27 cellular contexts compared by ENCODE assay signal in the genomic region with DNA sequence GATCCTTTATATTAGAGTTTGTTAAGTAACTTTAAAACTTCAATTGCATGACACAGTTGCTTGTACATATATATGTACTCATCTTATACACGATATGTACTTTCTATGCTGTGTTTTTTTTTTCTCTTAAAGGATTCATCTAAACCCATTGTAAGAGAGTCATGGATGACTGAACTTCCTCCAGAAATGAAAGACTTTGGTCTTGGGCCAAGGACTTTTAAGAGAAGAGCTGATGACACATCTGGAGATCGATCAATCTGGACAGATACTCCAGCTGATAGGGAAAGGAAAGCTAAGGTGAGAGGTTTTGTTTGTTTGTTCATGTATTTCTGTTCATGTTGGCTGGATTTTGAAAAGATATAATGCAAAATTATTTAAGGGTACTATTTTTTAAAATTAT. TPM values are rescaled to one million over a fixed set of nuclear protein-coding genes. Genes with fewer than 3 reads are reported as not detected.
A peak's percentile ranks its signal among the peaks of the same experiment; 100 is the strongest.
DNase-seq lines count a peak whose midpoint lies in the region; ATAC-seq and TF ChIP-seq lines count a peak whose summit lies in the region.
"Had no signal": no experiment of that assay in that cellular context is flagged by ENCODE, and none has a peak within 500 bp of the region (broad histone marks: within the 10 kb centered on the region; RNA-seq: fewer than 3 reads in every experiment).

No MANE protein-coding gene starts in this region.

- no peaks in the 10 kb centered on the region for H3F3A ChIP-seq in PC-3 (ENCODE audit: low read length, unreplicated experiment)

- H3K9me3 ChIP-seq in PC-3 (ENCODE audit: low read length), result no peaks in the 10 kb centered on the region
- H3K9me3 ChIP-seq: body of pancreas, esophagus squamous epithelium, prostate gland had no signal

- peak; percentile 2 for DNase-seq in NCI-H2029 treated with DMSO at 0.1 percent for 48 hours (lab: John Stamatoyannopoulos, UW)
- no peak for DNase-seq in NCI-H2029 (lab: John Stamatoyannopoulos, UW)
- DNase-seq in PC-3, result peak; percentile 6
- peak; percentile 6 for DNase-seq in epithelial cell of proximal tubule (ENCODE audit: low read depth)
- DNase-seq in skeletal muscle cell (ENCODE audit: low read depth), result peak; percentile 5
- DNase-seq in activated CD4-positive, alpha-beta memory T cell treated with anti-CD3 and anti-CD28 coated beads, Interleukin-2, amount 10 ng/mL, durations not matched to agents 7 days and 5 days, result no peak
- no peak for DNase-seq in G401 (ENCODE audit: low spot score)
- DNase-seq in posterior vena cava (ENCODE audit: low spot score), result no peak
- DNase-seq: 8988T; activated effector memory CD4-positive, alpha-beta T cell treated with anti-CD3 and anti-CD28 coated beads, Interleukin-2, amount 50 U/mL, for 16 hours; activated naive CD8-positive, alpha-beta T cell treated with anti-CD3 and anti-CD28 coated beads, Interleukin-2, amount 10 ng/mL, durations not matched to agents 7 days and 5 days; AML-193; body of pancreas; CD8-positive, alpha-beta memory T cell; effector CD4-positive, alpha-beta T cell; esophagus squamous epithelium; Kasumi-1; kidney; NCI-H187; NCI-H226; NCI-H82; Right ventricle myocardium superior; stimulated activated CD8-positive, alpha-beta memory T cell treated with anti-CD3 and anti-CD28 coated beads, Interleukin-4, amount 100 ng/mL, for 48 hours; T-helper 9 cell had no signal

- no peaks in the 10 kb centered on the region for H3K27me3 Mint-ChIP-seq in activated CD4-positive, alpha-beta memory T cell treated with anti-CD3 and anti-CD28 coated beads, Interleukin-2, amount 10 ng/mL, durations not matched to agents 7 days and 5 days
- H3K27me3 Mint-ChIP-seq: activated naive CD8-positive, alpha-beta T cell treated with anti-CD3 and anti-CD28 coated beads, Interleukin-2, amount 10 ng/mL, durations not matched to agents 7 days and 5 days; CD8-positive, alpha-beta memory T cell; type B pancreatic cell had no signal

- no peak overlapping the region for H3K4me2 ChIP-seq in PC-3 (ENCODE audit: low read length)

- H3K79me2 ChIP-seq in PC-3 (ENCODE audit: low read length), result no peaks in the 10 kb centered on the region

- H3K4me1 ChIP-seq in PC-3 (ENCODE audit: insufficient read depth, low read length), result no peaks in the 10 kb centered on the region
- H3K4me1 ChIP-seq: body of pancreas, esophagus squamous epithelium, prostate gland had no signal

- H4K20me1 ChIP-seq in PC-3 (ENCODE audit: low read length), result no peaks in the 10 kb centered on the region

- no peaks in the 10 kb centered on the region for H3K27me3 ChIP-seq in PC-3 (ENCODE audit: low read length)
- H3K27me3 ChIP-seq: body of pancreas, esophagus squamous epithelium had no signal

- H3K4me3 ChIP-seq in PC-3 (ENCODE audit: low read length) (no peak overlapping the region), epithelial cell of proximal tubule (ENCODE audit: low read depth, low read length) (no peak overlapping the region), skeletal muscle cell (ENCODE audit: low read depth, low read length) (no peak overlapping the region)
- H3K4me3 ChIP-seq: body of pancreas, esophagus squamous epithelium, lung, prostate gland had no signal

- TF ChIP-seq CTCF in PC-3 (conservative IDR thresholded peaks at IDR 0.05; ENCODE audit: low read depth, low read length) (no peak), epithelial cell of proximal tubule (conservative IDR thresholded peaks at IDR 0.05; ENCODE audit: low read depth, low read length) (no peak)

- no TSS peak for BruUV-seq in PC-3 (replicated peaks; lab: Mats Ljungman, UMichigan)

- H3K27ac Mint-ChIP-seq in activated CD4-positive, alpha-beta memory T cell treated with anti-CD3 and anti-CD28 coated beads, Interleukin-2, amount 10 ng/mL, durations not matched to agents 7 days and 5 days, result no peak overlapping the region
- H3K27ac Mint-ChIP-seq: activated naive CD8-positive, alpha-beta T cell treated with anti-CD3 and anti-CD28 coated beads, Interleukin-2, amount 10 ng/mL, durations not matched to agents 7 days and 5 days; CD8-positive, alpha-beta memory T cell; type B pancreatic cell had no signal

- no peak overlapping the region for H2AFZ ChIP-seq in PC-3 (ENCODE audit: low read length)

- CTCF ChIA-PET in PC-3 (lab: Charles Lee), result no interaction called here
- CTCF ChIA-PET in activated CD4-positive, alpha-beta memory T cell treated with anti-CD3 and anti-CD28 coated beads, Interleukin-2, amount 10 ng/mL, durations not matched to agents 7 days and 5 days (lab: Charles Lee), result interaction anchor here (0.6 kb wide), 1 partner anchor 77 kb away, joined by 3 read pairs; no protein-coding TSS in a partner anchor

- no peak overlapping the region for H3K27ac ChIP-seq in PC-3 (ENCODE audit: low read length)
- H3K27ac ChIP-seq: body of pancreas, esophagus squamous epithelium, prostate gland had no signal

- no peak overlapping the region for H3K4me3 Mint-ChIP-seq in activated CD4-positive, alpha-beta memory T cell treated with anti-CD3 and anti-CD28 coated beads, Interleukin-2, amount 10 ng/mL, durations not matched to agents 7 days and 5 days
- H3K4me3 Mint-ChIP-seq: activated naive CD8-positive, alpha-beta T cell treated with anti-CD3 and anti-CD28 coated beads, Interleukin-2, amount 10 ng/mL, durations not matched to agents 7 days and 5 days; CD8-positive, alpha-beta memory T cell; type B pancreatic cell had no signal

- intact Hi-C loops in PC-3 (cut with micrococcal nuclease), result no loop called here
- intact Hi-C loops in posterior vena cava (cut with DNase I), result no loop called here

- no peak for ATAC-seq in PC-3
- ATAC-seq: body of pancreas had no signal

- no peaks in the 10 kb centered on the region for H3K9me3 Mint-ChIP-seq in activated CD4-positive, alpha-beta memory T cell treated with anti-CD3 and anti-CD28 coated beads, Interleukin-2, amount 10 ng/mL, durations not matched to agents 7 days and 5 days
- H3K9me3 Mint-ChIP-seq: activated naive CD8-positive, alpha-beta T cell treated with anti-CD3 and anti-CD28 coated beads, Interleukin-2, amount 10 ng/mL, durations not matched to agents 7 days and 5 days; CD8-positive, alpha-beta memory T cell; type B pancreatic cell had no signal

- POLR2A ChIA-PET in PC-3 (lab: Charles Lee; ENCODE audit: unreplicated experiment), result interaction anchor here (0.5 kb wide), 1 partner anchor 473 kb away, joined by 3 read pairs; no protein-coding TSS in a partner anchor
- POLR2A ChIA-PET in activated CD4-positive, alpha-beta memory T cell treated with anti-CD3 and anti-CD28 coated beads, Interleukin-2, amount 10 ng/mL, durations not matched to agents 7 days and 5 days (lab: Charles Lee), result no interaction called here

- H3K9ac ChIP-seq in PC-3 (ENCODE audit: low read length), result no peak overlapping the region

- H3K36me3 ChIP-seq in PC-3 (ENCODE audit: low read depth, low read length), result no peaks in the 10 kb centered on the region
- H3K36me3 ChIP-seq: prostate gland had no signal

- H3K4me1 Mint-ChIP-seq in activated CD4-positive, alpha-beta memory T cell treated with anti-CD3 and anti-CD28 coated beads, Interleukin-2, amount 10 ng/mL, durations not matched to agents 7 days and 5 days, result no peaks in the 10 kb centered on the region
- H3K4me1 Mint-ChIP-seq: activated naive CD8-positive, alpha-beta T cell treated with anti-CD3 and anti-CD28 coated beads, Interleukin-2, amount 10 ng/mL, durations not matched to agents 7 days and 5 days; CD8-positive, alpha-beta memory T cell had no signal

- H3K36me3 Mint-ChIP-seq in activated CD4-positive, alpha-beta memory T cell treated with anti-CD3 and anti-CD28 coated beads, Interleukin-2, amount 10 ng/mL, durations not matched to agents 7 days and 5 days (ENCODE audit: low read depth), result peaks cover 32% of the 10 kb centered on the region

- no peaks in the 10 kb centered on the region for H3K9me2 ChIP-seq in PC-3 (replicated peaks; ENCODE audit: low read length)

- in situ Hi-C loops in G401 (cut with HindIII; ENCODE audit: low sequenced_read_pairs), result no loop called here

RNA-seq across cellular contexts. Expression of gene GPALPP1, which starts 26.0 kb away (rescaled TPM):
- total RNA-seq in PC-3 (2014; rRNA removed) (5.0 and 17.0 TPM in 2 replicates), epithelial cell of proximal tubule (19.4 and 19.8 TPM in 2 replicates), posterior vena cava (10 to 100 TPM; 22.2 to 23.1 TPM)
- 10 to 100 TPM; 25.0 to 27.1 TPM for total RNA-seq in activated CD4-positive, alpha-beta memory T cell treated with anti-CD3 and anti-CD28 coated beads, Interleukin-2, amount 10 ng/mL, durations not matched to agents 7 days and 5 days
- total RNA-seq in G401 (2014; rRNA removed; shearing (Covaris generic)), result 26.4 and 37.0 TPM in 2 replicates

RNA-seq across cellular contexts. Expression of gene NUFIP1, which starts 26.0 kb away (rescaled TPM):
- total RNA-seq in PC-3 (2014; rRNA removed), result 2.5 and 4.0 TPM in 2 replicates
- total RNA-seq in epithelial cell of proximal tubule, result 5.1 and 5.5 TPM in 2 replicates
- 1 to 10 TPM; 4.0 to 4.3 TPM for total RNA-seq in activated CD4-positive, alpha-beta memory T cell treated with anti-CD3 and anti-CD28 coated beads, Interleukin-2, amount 10 ng/mL, durations not matched to agents 7 days and 5 days
- total RNA-seq in G401 (2014; rRNA removed; shearing (Covaris generic)), result 10.1 and 10.6 TPM in 2 replicates
- 1 to 10 TPM; 5.0 to 5.1 TPM for total RNA-seq in posterior vena cava

Comparison
In these comparisons a context has a peak if more than half of its experiments do, and no peak if none do; other contexts are left out.
1. DNase-seq: peak in NCI-H2029 treated with DMSO at 0.1 percent for 48 hours (single experiment), PC-3 (single experiment), epithelial cell of proximal tubule (single experiment) and skeletal muscle cell (single experiment); none in NCI-H2029 (single experiment), activated CD4-positive, alpha-beta memory T cell treated with anti-CD3 and anti-CD28 coated beads, Interleukin-2, amount 10 ng/mL, durations not matched to agents 7 days and 5 days (single experiment), G401 (single experiment) and posterior vena cava (single experiment).